ENCODE assay signal across 12 cellular contexts in the genomic region with DNA sequence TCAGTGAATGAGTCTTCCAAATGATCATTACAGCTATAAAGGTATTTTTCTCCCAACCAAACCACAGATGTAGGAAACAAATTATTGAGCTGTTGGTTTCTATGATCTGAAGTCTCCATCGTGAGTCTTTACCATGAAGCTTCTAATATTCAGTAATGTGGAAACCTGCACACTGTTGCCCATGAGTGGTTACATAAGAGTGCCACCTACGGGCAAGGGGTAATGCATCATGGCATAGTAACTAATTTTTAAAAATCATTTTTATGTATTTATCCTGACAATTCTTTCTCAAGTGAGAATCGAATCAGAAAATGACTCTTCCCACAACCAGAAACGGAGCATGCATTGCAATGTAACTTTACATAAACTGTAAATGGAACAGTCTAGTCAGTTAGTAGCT.
DNase-seq lines count a peak whose midpoint lies in the region; ATAC-seq and TF ChIP-seq lines count a peak whose summit lies in the region.
"Had no signal": no experiment of that assay in that cellular context is flagged by ENCODE, and none has a peak within 500 bp of the region (broad histone marks: within the 10 kb centered on the region; RNA-seq: fewer than 3 reads in every experiment).

No MANE protein-coding gene starts in this region.

- H3K36me3 ChIP-seq in OCI-LY1 (ENCODE audit: insufficient read depth, low read length) (no peaks in the 10 kb centered on the region), SJCRH30 (no peaks in the 10 kb centered on the region)

- H3K9me2 ChIP-seq in OCI-LY1 (ENCODE audit: low read depth, low read length), result no peaks in the 10 kb centered on the region

- H2AFZ ChIP-seq in OCI-LY1 (ENCODE audit: low read length), result no peak overlapping the region

- DNase-seq in NCI-H1694 treated with DMSO at 0.1 percent for 48 hours (lab: John Stamatoyannopoulos, UW) (peak; percentile 22), NCI-H1694 (lab: John Stamatoyannopoulos, UW) (no peak), fibroblast of mammary gland (ENCODE audit: low read depth) (peak; percentile 9), SW 1271 (lab: John Stamatoyannopoulos, UW) (no peak), SJCRH30 (no peak)
- DNase-seq: activated CD8-positive, alpha-beta memory T cell treated with anti-CD3 and anti-CD28 coated beads, Interleukin-2, amount 10 ng/mL, durations not matched to agents 7 days and 5 days; cerebellar nuclear complex; occipital lobe had no signal

- no peaks in the 10 kb centered on the region for H3K27me3 ChIP-seq in OCI-LY1 (ENCODE audit: insufficient read depth, low read length)
- no peaks in the 10 kb centered on the region for H3K27me3 ChIP-seq in SJCRH30

- no peak overlapping the region for H3K9ac ChIP-seq in OCI-LY1 (ENCODE audit: low read length)

- TF ChIP-seq CTCF in OCI-LY1 (IDR thresholded peaks at IDR 0.05; ENCODE audit: low read length) (peak; percentile 75), fibroblast of mammary gland (conservative IDR thresholded peaks at IDR 0.05; ENCODE audit: control insufficient read depth, insufficient read depth, low read depth, low read length) (peak; percentile 35)

- H3K4me1 ChIP-seq in OCI-LY1 (ENCODE audit: insufficient read depth, low read length, severe bottlenecking) (no peaks in the 10 kb centered on the region), SJCRH30 (peaks cover 20% of the 10 kb centered on the region)

- H3K79me2 ChIP-seq in OCI-LY1 (ENCODE audit: insufficient read depth, low read length), result no peaks in the 10 kb centered on the region

- H3F3A ChIP-seq in OCI-LY1 (ENCODE audit: insufficient read depth, low read length), result no peaks in the 10 kb centered on the region

- no peaks in the 10 kb centered on the region for H4K20me1 ChIP-seq in OCI-LY1 (ENCODE audit: insufficient read depth, low read length)

- H3K4me3 ChIP-seq in OCI-LY1 (ENCODE audit: low read depth, low read length, poor library complexity, severe bottlenecking) (no peak overlapping the region), fibroblast of mammary gland (ENCODE audit: control insufficient read depth, low read depth, low read length) (no peak overlapping the region), SJCRH30 (no peak overlapping the region)

- no peak overlapping the region for H3K4me2 ChIP-seq in OCI-LY1 (ENCODE audit: low read length)

- H3K27ac ChIP-seq in OCI-LY1 (ENCODE audit: low read depth, low read length, poor library complexity, severe bottlenecking) (no peak overlapping the region), SJCRH30 (no peak overlapping the region)

- peak; percentile 64 for ATAC-seq in GM18519 (IDR thresholded peaks at IDR 0.05; ENCODE audit: low FRiP score, unreplicated experiment)
- no peak for ATAC-seq in GM18520 (IDR thresholded peaks at IDR 0.05; ENCODE audit: unreplicated experiment)
- ATAC-seq: activated CD8-positive, alpha-beta memory T cell treated with anti-CD3 and anti-CD28 coated beads, Interleukin-2, amount 10 ng/mL, durations not matched to agents 7 days and 5 days; activated naive CD4-positive, alpha-beta T cell treated with anti-CD3 and anti-CD28 coated beads, Interleukin-2, amount 50 U/mL, for 72 hours had no signal

- H3K9me3 ChIP-seq in OCI-LY1 (ENCODE audit: low read length) (no peaks in the 10 kb centered on the region), SJCRH30 (replicated peaks) (no peaks in the 10 kb centered on the region)

Comparison
In these comparisons a context has a peak if more than half of its experiments do, and no peak if none do; other contexts are left out.
1. DNase-seq: peak in NCI-H1694 treated with DMSO at 0.1 percent for 48 hours (single experiment) and fibroblast of mammary gland (single experiment); none in NCI-H1694 (single experiment), SW 1271 (0 of 2) and SJCRH30 (0 of 2).